In genomic region chr2:38433607-38433975, GRCh38 we compare ENCODE assay signal across 25 cellular contexts. TPM values are rescaled to one million over a fixed set of nuclear protein-coding genes. Genes with fewer than 3 reads are reported as not detected.
DNase-seq lines count a peak whose midpoint lies in the region; ATAC-seq and TF ChIP-seq lines count a peak whose summit lies in the region.
"Had no signal": no experiment of that assay in that cellular context is flagged by ENCODE, and none has a peak within 500 bp of the region (broad histone marks: within the 10 kb centered on the region; RNA-seq: fewer than 3 reads in every experiment).

No MANE protein-coding gene starts in this region.

- peaks cover 5% of the 10 kb centered on the region for H3K27me3 Mint-ChIP-seq in activated CD4-positive, alpha-beta T cell treated with anti-CD3 and anti-CD28 coated beads, Interleukin-2, amount 10 ng/mL, durations not matched to agents 24 days and 14 days

- no peaks in the 10 kb centered on the region for H3K36me3 ChIP-seq in thyroid gland
- H3K36me3 ChIP-seq: thoracic aorta had no signal

- TF ChIP-seq POLR2A in thyroid gland (IDR thresholded peaks at IDR 0.05) = no peak

- H3K27me3 ChIP-seq in thyroid gland = no peaks in the 10 kb centered on the region
- H3K27me3 ChIP-seq: dorsolateral prefrontal cortex had no signal

- H3K36me3 Mint-ChIP-seq in activated CD4-positive, alpha-beta T cell treated with anti-CD3 and anti-CD28 coated beads, Interleukin-2, amount 10 ng/mL, durations not matched to agents 24 days and 14 days (ENCODE audit: low read depth) = no peaks in the 10 kb centered on the region
- H3K36me3 Mint-ChIP-seq: CD4-positive, CD25-positive, alpha-beta regulatory T cell; naive thymus-derived CD8-positive, alpha-beta T cell had no signal

- no peak overlapping the region for H3K4me3 Mint-ChIP-seq in activated CD4-positive, alpha-beta T cell treated with anti-CD3 and anti-CD28 coated beads, Interleukin-2, amount 10 ng/mL, durations not matched to agents 24 days and 14 days
- H3K4me3 Mint-ChIP-seq: CD4-positive, CD25-positive, alpha-beta regulatory T cell; naive thymus-derived CD8-positive, alpha-beta T cell had no signal

- H3K27ac ChIP-seq in RWPE1 (no peak overlapping the region), thyroid gland (peak overlapping the region; percentile 72 to 85 (median 79))
- H3K27ac ChIP-seq: dorsolateral prefrontal cortex, KMS-11, psoas muscle, SK-N-MC had no signal

- TF ChIP-seq CTCF in RWPE1 (conservative IDR thresholded peaks at IDR 0.05; ENCODE audit: low read depth) = no peak
- TF ChIP-seq CTCF in epithelial cell of esophagus (IDR thresholded peaks at IDR 0.05; ENCODE audit: insufficient read depth, low read depth, low read length, missing control alignments) = no peak
- no peak for TF ChIP-seq CTCF in thyroid gland (IDR thresholded peaks at IDR 0.05)

- 91 to 93% methylated on average over 1 of the region's 1 CpG for WGBS in thyroid gland, 2 donors

- DNase-seq in HT1080 (ENCODE audit: low read depth) (peak; percentile 76), RWPE1 (ENCODE audit: low spot score) (peak; percentile 85), epithelial cell of esophagus (ENCODE audit: low read depth) (peak; percentile 98), thyroid gland (no peak), NCI-H1694 (lab: John Stamatoyannopoulos, UW) (no peak)
- DNase-seq in activated CD4-positive, alpha-beta T cell treated with anti-CD3 and anti-CD28 coated beads, Interleukin-2, amount 10 ng/mL, durations not matched to agents 24 days and 14 days = no peak
- DNase-seq: activated CD8-positive, alpha-beta memory T cell treated with anti-CD3 and anti-CD28 coated beads for 24 hours; activated gamma-delta T cell; activated T-cell treated with anti-CD3 and anti-CD28 coated beads, Interleukin-2, amount 50 U/mL, for 1 hour; CD4-positive, CD25-positive, alpha-beta regulatory T cell; dorsolateral prefrontal cortex; islet precursor cell; naive thymus-derived CD8-positive, alpha-beta T cell; NCI-H146; NCI-H524; nucleus accumbens; psoas muscle; RPMI8226; stimulated activated naive CD8-positive, alpha-beta T cell treated with anti-CD3 and anti-CD28 coated beads, Interleukin-15, Interleukin-2, amounts not matched to agents 100 U/mL and 50 U/mL, for 24 hours; T-helper 2 cell had no signal

- no peaks in the 10 kb centered on the region for H3K9me3 ChIP-seq in thyroid gland
- H3K9me3 ChIP-seq: psoas muscle, thoracic aorta had no signal

- H3K9me3 Mint-ChIP-seq in activated CD4-positive, alpha-beta T cell treated with anti-CD3 and anti-CD28 coated beads, Interleukin-2, amount 10 ng/mL, durations not matched to agents 24 days and 14 days = no peaks in the 10 kb centered on the region

- peaks cover 36 to 62% of the 10 kb centered on the region in 2 donors for H3K4me1 ChIP-seq in thyroid gland
- H3K4me1 ChIP-seq: psoas muscle had no signal

- H3K4me1 Mint-ChIP-seq in activated CD4-positive, alpha-beta T cell treated with anti-CD3 and anti-CD28 coated beads, Interleukin-2, amount 10 ng/mL, durations not matched to agents 24 days and 14 days = peaks cover 3% of the 10 kb centered on the region
- H3K4me1 Mint-ChIP-seq: CD4-positive, CD25-positive, alpha-beta regulatory T cell; naive thymus-derived CD8-positive, alpha-beta T cell had no signal

- POLR2A ChIA-PET in RWPE1 (lab: Yijun Ruan, JAX; ENCODE audit: low non-redundant PET) = no interaction called here

- intact Hi-C loops in thyroid gland (cut with DNase I) = no loop called here
- intact Hi-C loops in activated CD4-positive, alpha-beta T cell treated with anti-CD3 and anti-CD28 coated beads, Interleukin-2, amount 10 ng/mL, durations not matched to agents 24 days and 14 days (cut with micrococcal nuclease) = no loop called here

- no peak overlapping the region for H3K27ac Mint-ChIP-seq in activated CD4-positive, alpha-beta T cell treated with anti-CD3 and anti-CD28 coated beads, Interleukin-2, amount 10 ng/mL, durations not matched to agents 24 days and 14 days

- CTCF ChIA-PET in RWPE1 (lab: Yijun Ruan, JAX) = interaction anchor here (0.8 kb wide), 1 partner anchor 357 kb away, joined by 3 read pairs; no protein-coding TSS in a partner anchor

- no peak overlapping the region for H3K4me3 ChIP-seq in epithelial cell of esophagus (ENCODE audit: low read length)
- no peak overlapping the region for H3K4me3 ChIP-seq in thyroid gland (replicated peaks in 1 of 3)
- H3K4me3 ChIP-seq: dorsolateral prefrontal cortex, psoas muscle, SK-N-MC, thoracic aorta had no signal

- ATAC-seq in GM19328 (IDR thresholded peaks at IDR 0.05; ENCODE audit: unreplicated experiment) (no peak), GM18858 (IDR thresholded peaks at IDR 0.05; ENCODE audit: unreplicated experiment) (no peak)
- ATAC-seq: naive thymus-derived CD8-positive, alpha-beta T cell; stimulated activated naive CD8-positive, alpha-beta T cell treated with anti-CD3 and anti-CD28 coated beads, Interleukin-15, Interleukin-2, amounts not matched to agents 100 U/mL and 50 U/mL, for 24 hours had no signal

RNA-seq across cellular contexts. Expression of gene ATL2, which starts 56.5 kb away (rescaled TPM):
- total RNA-seq in HT1080 (2014; rRNA removed; shearing (Covaris generic)) = 66.8 and 68.3 TPM in 2 replicates
- polyA plus RNA-seq in HT1080 (2015; cell fraction: cytosol; rRNA removed) = 35.0 and 49.3 TPM in 2 replicates
- 112 and 143 TPM in 2 replicates for polyA plus RNA-seq in HT1080 (2015; cell fraction: nucleus; rRNA removed)
- 100 to 1,000 TPM; 126 to 267 (median 146) TPM for total RNA-seq in thyroid gland
- total RNA-seq in activated CD4-positive, alpha-beta T cell treated with anti-CD3 and anti-CD28 coated beads, Interleukin-2, amount 10 ng/mL, durations not matched to agents 24 days and 14 days = 58.1 and 67.3 TPM in 2 replicates

Comparison
In these comparisons a context has a peak if more than half of its experiments do, and no peak if none do; other contexts are left out.
1. DNase-seq: peak in HT1080 (single experiment), RWPE1 (single experiment) and epithelial cell of esophagus (single experiment); none in thyroid gland (0 of 2), activated CD4-positive, alpha-beta T cell treated with anti-CD3 and anti-CD28 coated beads, Interleukin-2, amount 10 ng/mL, durations not matched to agents 24 days and 14 days (single experiment) and NCI-H1694 (single experiment).